Comparison of ENCODE assay signal across 19 cellular contexts in genomic region chr5:75016896-75017295, GRCh38. TPM values are rescaled to one million over a fixed set of nuclear protein-coding genes. Genes with fewer than 3 reads are reported as not detected.
"Had no signal": no experiment of that assay in that cellular context is flagged by ENCODE, and none has a peak within 500 bp of the region (broad histone marks: within the 10 kb centered on the region; RNA-seq: fewer than 3 reads in every experiment).

No MANE protein-coding gene starts in this region.

- H3K27me3 ChIP-seq: dorsolateral prefrontal cortex, esophagus squamous epithelium, heart left ventricle, neutrophil had no signal

- H3K4me3 Mint-ChIP-seq: naive thymus-derived CD8-positive, alpha-beta T cell; type B pancreatic cell had no signal

- H3K27me3 Mint-ChIP-seq: naive thymus-derived CD8-positive, alpha-beta T cell; type B pancreatic cell had no signal

- H3K36me3 ChIP-seq: esophagus squamous epithelium, heart left ventricle, neutrophil had no signal

- ATAC-seq: heart left ventricle; naive thymus-derived CD8-positive, alpha-beta T cell; right cardiac atrium had no signal

- DNase-seq: cortex of kidney; dorsolateral prefrontal cortex; effector CD8-positive, alpha-beta T cell; esophagus squamous epithelium; heart left ventricle; hippocampal formation; mammary epithelial cell; naive thymus-derived CD8-positive, alpha-beta T cell; posterior cingulate gyrus; right cardiac atrium; small intestine; stimulated activated CD4-positive, alpha-beta T cell treated with anti-CD3 and anti-CD28 coated beads, Interleukin-12 subunit alpha, Interleukin-12 subunit beta, amount 100 ng/mL, for 4 hours; stimulated activated CD4-positive, alpha-beta T cell treated with anti-CD3 and anti-CD28 coated beads, Interleukin-2, amount 100 ng/mL, for 48 hours; stimulated activated naive CD4-positive, alpha-beta T cell treated with Interleukin-2 at 50 U/mL for 16 hours had no signal

- H3K4me3 ChIP-seq: dorsolateral prefrontal cortex, esophagus squamous epithelium, heart left ventricle had no signal

- H3K9me3 ChIP-seq: esophagus squamous epithelium, neutrophil had no signal

- H3K4me1 ChIP-seq: esophagus squamous epithelium, heart left ventricle had no signal

- H3K27ac ChIP-seq: dorsolateral prefrontal cortex, esophagus squamous epithelium, heart left ventricle, neutrophil had no signal

- H3K9me3 Mint-ChIP-seq: naive thymus-derived CD8-positive, alpha-beta T cell; type B pancreatic cell had no signal

- FAIRE-seq: frontal cortex, small intestine, urothelium cell line had no signal

- H3K36me3 Mint-ChIP-seq: type B pancreatic cell had no signal

- H3K27ac Mint-ChIP-seq: naive thymus-derived CD8-positive, alpha-beta T cell; type B pancreatic cell had no signal

RNA-seq across cellular contexts. Expression of gene GCNT4, which starts 35.5 kb away (rescaled TPM):
- polyA plus RNA-seq: neural cell had no signal
